In the genomic region with DNA sequence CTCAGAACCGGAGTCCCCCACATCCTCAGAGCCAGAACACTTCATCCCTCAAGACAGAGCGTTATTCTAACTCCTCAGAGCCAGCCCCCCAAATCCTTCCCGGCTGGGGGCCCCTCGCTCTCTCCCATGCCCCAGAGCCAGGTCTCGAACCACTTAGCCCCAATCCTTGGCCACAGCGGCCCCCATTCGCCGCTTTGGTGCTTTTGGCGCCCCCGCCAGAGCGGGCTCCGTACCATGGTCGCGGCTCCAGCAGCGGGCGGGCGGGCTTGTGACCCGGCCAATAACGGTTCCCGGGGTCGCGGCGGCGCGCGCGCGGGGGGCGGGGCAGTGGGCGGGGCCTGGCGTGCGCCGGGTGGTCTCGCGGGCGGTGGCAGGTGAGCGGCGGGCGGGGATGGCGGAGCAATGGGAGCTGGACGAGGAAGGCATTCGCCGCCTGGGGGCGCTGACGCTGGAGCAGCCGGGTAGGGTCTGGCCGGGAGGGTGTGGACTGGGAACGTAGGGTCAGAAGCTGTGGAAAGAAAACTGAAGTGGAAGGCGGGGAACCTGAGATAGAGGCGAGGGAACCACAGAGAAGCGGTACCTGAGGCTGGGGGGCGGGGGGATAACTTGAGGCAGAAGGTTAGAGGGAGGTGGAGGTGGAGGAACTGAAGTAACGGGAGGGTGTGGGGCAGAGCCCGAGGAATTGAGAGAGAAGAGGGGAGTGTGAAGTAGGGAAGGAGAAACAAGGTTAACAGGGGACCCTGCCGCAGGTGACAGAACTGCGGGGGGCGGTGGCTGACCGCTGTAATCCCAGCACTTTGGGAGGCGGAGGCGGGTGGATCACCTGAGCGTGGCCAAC, we compare ENCODE assay signal across 1 cellular context.
TF ChIP-seq lines count a peak whose summit lies in the region.

TSS of gene KCTD19 (minus strand) at position 270 of the 838 bp plus-strand sequence. CDS start at position 236, 34 bp downstream.
TSS of gene LRRC36 (plus strand) at position 344 of the 838 bp plus-strand sequence. CDS start at position 392, 48 bp downstream.

TF ChIP-seq in H1, 55 proteins besides CTCF, POLR2A, EP300 and RAD21:
- TF ChIP-seq CEBPB (IDR thresholded peaks at IDR 0.05; ENCODE audit: low read depth, low read length) (no peak), MAX (IDR thresholded peaks at IDR 0.05) (peak; percentile 23; the same call in 1 of the 2 replicates), YY1 (IDR thresholded peaks at IDR 0.05; ENCODE audit: low read depth, low read length) (peak; percentile 70; the same call in 1 of the 2 replicates), CREB1 (IDR thresholded peaks at IDR 0.05) (peak; percentile 51), EZH2 (IDR thresholded peaks at IDR 0.05; ENCODE audit: low read depth, low read length, severe bottlenecking) (peak; percentile 22), FOSL1 (IDR thresholded peaks at IDR 0.05; ENCODE audit: insufficient read depth, low read depth, low read length) (peak; percentile 75; the same call in 1 of the 2 replicates), KDM1A (IDR thresholded peaks at IDR 0.05; ENCODE audit: borderline replicate concordance, low read length) (peak; percentile 47; the same call in 1 of the 2 replicates), JUND (IDR thresholded peaks at IDR 0.05; ENCODE audit: low read length) (0 out of 2 replicates have a peak, but pooled peaks have one; percentile 32), EGR1 (IDR thresholded peaks at IDR 0.05; ENCODE audit: borderline replicate concordance, low read depth, low read length) (no peak), BRCA1 (IDR thresholded peaks at IDR 0.05; ENCODE audit: low read depth, low read length) (peak; percentile 24; the same call in 1 of the 2 replicates), CHD1 (IDR thresholded peaks at IDR 0.05; ENCODE audit: low read depth, low read length) (no peak), TBP (IDR thresholded peaks at IDR 0.05; ENCODE audit: low read depth, low read length) (0 out of 2 replicates have a peak, but pooled peaks have one; percentile 21)
